In genomic region chr3:139629033-139629432, GRCh38 we compare ENCODE assay signal across 8 cellular contexts. TPM values are rescaled to one million over a fixed set of nuclear protein-coding genes. Genes with fewer than 3 reads are reported as not detected.
A peak's percentile ranks its signal among the peaks of the same experiment; 100 is the strongest.
DNase-seq lines count a peak whose midpoint lies in the region; TF ChIP-seq lines count a peak whose summit lies in the region.

No MANE protein-coding gene starts in this region.

- H3K4me2 ChIP-seq in PC-9, result no peak overlapping the region

- peak; percentile 50; the same call in 1 of the 2 replicates for TF ChIP-seq CTCF in PC-9 (conservative IDR thresholded peaks at IDR 0.05)

- no peaks in the 10 kb centered on the region for H3K79me2 ChIP-seq in PC-9 (ENCODE audit: low read depth)

- H3K9me2 ChIP-seq in PC-9 (ENCODE audit: insufficient read depth), result no peaks in the 10 kb centered on the region

- no peaks in the 10 kb centered on the region for H3K36me3 ChIP-seq in PC-9 (ENCODE audit: low read depth)

- CTCF ChIA-PET in HEK293T (lab: Yijun Ruan, JAX), result no interaction called here
- CTCF ChIA-PET in PC-9 (lab: Charles Lee), result interaction anchor here (0.7 kb wide), 1 partner anchor 67 kb away, joined by 3 read pairs; no protein-coding TSS in a partner anchor

- no peaks in the 10 kb centered on the region for H3K4me1 ChIP-seq in PC-9 (replicated peaks; ENCODE audit: insufficient read depth)

- POLR2A ChIA-PET in HEK293T (lab: Yijun Ruan, JAX) (no interaction called here), PC-9 (lab: Charles Lee; ENCODE audit: unreplicated experiment) (no interaction called here)

- H2AFZ ChIP-seq in PC-9, result no peak overlapping the region

- no peaks in the 10 kb centered on the region for H3K9me3 ChIP-seq in PC-9 (ENCODE audit: insufficient read depth, low read depth)

- no TSS peak for BruUV-seq in PC-9 (replicated peaks; lab: Mats Ljungman, UMichigan)

- H3F3A ChIP-seq in PC-9 (ENCODE audit: insufficient read depth, low read depth), result no peaks in the 10 kb centered on the region

- no peak overlapping the region for H3K4me3 ChIP-seq in PC-9

- no peaks in the 10 kb centered on the region for H4K20me1 ChIP-seq in PC-9 (ENCODE audit: insufficient read depth)

- peak; percentile 25 for DNase-seq in activated CD4-positive, alpha-beta T cell treated with anti-CD3 and anti-CD28 coated beads for 48 hours
- DNase-seq in activated CD4-positive, alpha-beta T cell treated with anti-CD3 and anti-CD28 coated beads, Interleukin-2, amount 50 U/mL, for 1 hour, result no peak
- DNase-seq in HEK293T (ENCODE audit: extremely low spot score), result peak; percentile 55
- DNase-seq in PC-9, result peak in 1 of 2 experiments; percentile 20
- peak; percentile 7 for DNase-seq in iPS DF 4.7 (ENCODE audit: extremely low read depth, low spot score)
- no peak for DNase-seq in SHP77 treated with DMSO at 0.1 percent for 48 hours (lab: John Stamatoyannopoulos, UW)
- DNase-seq in NOMO-1 treated with DMSO at 0.1 percent for 48 hours (lab: John Stamatoyannopoulos, UW; ENCODE audit: unreplicated experiment), result no peak
- DNase-seq in T-helper 9 cell, result no peak

- no peaks in the 10 kb centered on the region for H3K27me3 ChIP-seq in PC-9 (ENCODE audit: insufficient read depth, low read depth)

- intact Hi-C loops in PC-9 (cut with micrococcal nuclease; ENCODE audit: unreplicated experiment), result no loop called here

- no peak overlapping the region for H3K27ac ChIP-seq in PC-9

TF ChIP-seq in HEK293T, 16 proteins besides CTCF, POLR2A, EP300 and RAD21:
- no peak for TF ChIP-seq CTBP1 (IDR thresholded peaks at IDR 0.05; ENCODE audit: borderline replicate concordance)
- TF ChIP-seq ZNF384 (IDR thresholded peaks at IDR 0.05), result no peak
- no peak for TF ChIP-seq TARDBP (IDR thresholded peaks at IDR 0.05)
- TF ChIP-seq ELF4 (IDR thresholded peaks at IDR 0.05), result no peak
- no peak for TF ChIP-seq BHLHE40 (IDR thresholded peaks at IDR 0.05; ENCODE audit: borderline replicate concordance)
- no peak for TF ChIP-seq FOXK2 (IDR thresholded peaks at IDR 0.05)
- TF ChIP-seq LEF1 (IDR thresholded peaks at IDR 0.05; ENCODE audit: borderline replicate concordance), result no peak
- no peak for TF ChIP-seq ARNT (IDR thresholded peaks at IDR 0.05)
- TF ChIP-seq SP1 (IDR thresholded peaks at IDR 0.05), result no peak
- no peak for TF ChIP-seq L3MBTL2 (conservative IDR thresholded peaks at IDR 0.05)
- TF ChIP-seq PKNOX1 (IDR thresholded peaks at IDR 0.05), result no peak
- no peak for TF ChIP-seq SUZ12 (IDR thresholded peaks at IDR 0.05)
TF ChIP-seq in HEK293T: peak in this region for 0.

RNA-seq across cellular contexts. Expression of gene NMNAT3, which starts 48.7 kb away (rescaled TPM):
- 1.6 and 3.0 TPM in 2 replicates for total RNA-seq in PC-9 (2021)

Comparison
In these comparisons a context has a peak if more than half of its experiments do, and no peak if none do; other contexts are left out.
1. DNase-seq: peak in activated CD4-positive, alpha-beta T cell treated with anti-CD3 and anti-CD28 coated beads for 48 hours (single experiment), HEK293T (single experiment) and iPS DF 4.7 (single experiment); none in activated CD4-positive, alpha-beta T cell treated with anti-CD3 and anti-CD28 coated beads, Interleukin-2, amount 50 U/mL, for 1 hour (single experiment), SHP77 treated with DMSO at 0.1 percent for 48 hours (single experiment), NOMO-1 treated with DMSO at 0.1 percent for 48 hours (single experiment) and T-helper 9 cell (single experiment).